In genomic region chr9:133855802-133856592, GRCh38 we compare ENCODE assay signal across 11 cellular contexts.
DNase-seq lines count a peak whose midpoint lies in the region; ATAC-seq and TF ChIP-seq lines count a peak whose summit lies in the region.
"Had no signal": no experiment of that assay in that cellular context is flagged by ENCODE, and none has a peak within 500 bp of the region (broad histone marks: within the 10 kb centered on the region; RNA-seq: fewer than 3 reads in every experiment).

No MANE protein-coding gene starts in this region.

- H3K9me3 Mint-ChIP-seq in endodermal cell: no peaks in the 10 kb centered on the region
- H3K9me3 Mint-ChIP-seq: activated naive CD4-positive, alpha-beta T cell treated with anti-CD3 and anti-CD28 coated beads, Interleukin-2, amount 50 U/mL, for 24 hours had no signal

- WGBS in endodermal cell (ENCODE audit: insufficient coverage in 1 of 2, insufficient read length in 1 of 2), 2 experiments: 93 to 96% methylated on average over 16 to 21 of the region's 21 CpGs
- WGBS in mesenchymal stem cell: 81% methylated on average over 21 of the region's 21 CpGs

- intact Hi-C loops in upper lobe of right lung (cut with DNase I): no loop called here

- peak; percentile 43 for DNase-seq in SKM-1 treated with dmso at 0.1 percent for 144 hours (lab: John Stamatoyannopoulos, UW; ENCODE audit: unreplicated experiment)
- no peak for DNase-seq in SKM-1 (lab: John Stamatoyannopoulos, UW; ENCODE audit: unreplicated experiment)
- no peak for DNase-seq in endodermal cell
- peak; percentile 93 for DNase-seq in mesenchymal stem cell
- DNase-seq in upper lobe of right lung: peak; percentile 74
- no peak for DNase-seq in NCI-H2081 treated with DMSO at 0.1 percent for 48 hours (lab: John Stamatoyannopoulos, UW)
- DNase-seq: NCI-H1105 treated with DMSO at 0.1 percent for 48 hours had no signal

- H3K27me3 Mint-ChIP-seq in endodermal cell (ENCODE audit: insufficient read depth): no peaks in the 10 kb centered on the region
- H3K27me3 Mint-ChIP-seq: activated naive CD4-positive, alpha-beta T cell treated with anti-CD3 and anti-CD28 coated beads, Interleukin-2, amount 50 U/mL, for 24 hours had no signal

- H3K27me3 ChIP-seq in endodermal cell (ENCODE audit: control insufficient read depth, insufficient read depth, low read length, poor library complexity, severe bottlenecking): no peaks in the 10 kb centered on the region
- no peaks in the 10 kb centered on the region for H3K27me3 ChIP-seq in mesenchymal stem cell (ENCODE audit: control insufficient read depth in 1 of 2, insufficient read depth in 1 of 2, low read length in 2 of 2)
- H3K27me3 ChIP-seq in upper lobe of right lung: no peaks in the 10 kb centered on the region

- no peaks in the 10 kb centered on the region for H3K4me1 Mint-ChIP-seq in endodermal cell
- H3K4me1 Mint-ChIP-seq: activated naive CD4-positive, alpha-beta T cell treated with anti-CD3 and anti-CD28 coated beads, Interleukin-2, amount 50 U/mL, for 24 hours had no signal

- no peak overlapping the region for H3K4me2 ChIP-seq in mesenchymal stem cell (ENCODE audit: low read length, poor library complexity, severe bottlenecking)

- H3K4ac ChIP-seq in mesenchymal stem cell (ENCODE audit: low read depth in 1 of 2, low read length in 2 of 2): no peak overlapping the region

- no peak overlapping the region for H2AFZ ChIP-seq in mesenchymal stem cell (ENCODE audit: low read depth, low read length)

- H2BK5ac ChIP-seq in mesenchymal stem cell (ENCODE audit: low read depth, low read length, poor library complexity, severe bottlenecking): no peak overlapping the region

- no peak overlapping the region for H3K4me3 ChIP-seq in endodermal cell (ENCODE audit: low read length)
- H3K4me3 ChIP-seq in mesenchymal stem cell (ENCODE audit: insufficient read depth in 1 of 2, low read depth in 1 of 2, low read length in 2 of 2): no peak overlapping the region
- H3K4me3 ChIP-seq in upper lobe of right lung: no peak overlapping the region

- peak overlapping the region; percentile 62 for H2AK5ac ChIP-seq in mesenchymal stem cell (ENCODE audit: low read length, severe bottlenecking)

- H3K4me1 ChIP-seq in endodermal cell (ENCODE audit: control insufficient read depth, insufficient read depth, low read length) (no peaks in the 10 kb centered on the region), mesenchymal stem cell (ENCODE audit: control insufficient read depth, insufficient read depth, low read depth, low read length) (peaks cover 42% of the 10 kb centered on the region), upper lobe of right lung (peaks cover 21% of the 10 kb centered on the region)

- H3K18ac ChIP-seq in mesenchymal stem cell (ENCODE audit: low read depth in 1 of 2, low read length in 2 of 2): peak overlapping the region in 1 of 2 experiments; percentile 13

- ATAC-seq in upper lobe of right lung: peak; percentile 76
- no peak for ATAC-seq in GM18511 (IDR thresholded peaks at IDR 0.05; ENCODE audit: unreplicated experiment)
- ATAC-seq in GM21529 (IDR thresholded peaks at IDR 0.05; ENCODE audit: unreplicated experiment): no peak

- H3K4me3 Mint-ChIP-seq in endodermal cell: no peak overlapping the region
- H3K4me3 Mint-ChIP-seq: activated naive CD4-positive, alpha-beta T cell treated with anti-CD3 and anti-CD28 coated beads, Interleukin-2, amount 50 U/mL, for 24 hours had no signal

- no peaks in the 10 kb centered on the region for H3K9me3 ChIP-seq in endodermal cell (ENCODE audit: control insufficient read depth, low read length)
- no peaks in the 10 kb centered on the region for H3K9me3 ChIP-seq in mesenchymal stem cell (ENCODE audit: control insufficient read depth, low read length)
- H3K9me3 ChIP-seq in upper lobe of right lung: no peaks in the 10 kb centered on the region

- H3K36me3 ChIP-seq in endodermal cell (ENCODE audit: control insufficient read depth, insufficient read depth, low read length) (peaks cover 3% of the 10 kb centered on the region), mesenchymal stem cell (ENCODE audit: control insufficient read depth in 1 of 2, insufficient read depth in 2 of 2, low read depth in 1 of 2, low read length in 2 of 2) (peaks cover 6 to 63% of the 10 kb centered on the region in 2 experiments), upper lobe of right lung (no peaks in the 10 kb centered on the region)

- TF ChIP-seq CTCF in endodermal cell (conservative IDR thresholded peaks at IDR 0.05): no peak
- no peak for TF ChIP-seq CTCF in upper lobe of right lung (IDR thresholded peaks at IDR 0.05)

- peak overlapping the region in 1 of 2 experiments; percentile 4 for H3K14ac ChIP-seq in mesenchymal stem cell (ENCODE audit: low read length in 2 of 2)

- peak overlapping the region; percentile 23 for H3K27ac Mint-ChIP-seq in endodermal cell
- H3K27ac Mint-ChIP-seq: activated naive CD4-positive, alpha-beta T cell treated with anti-CD3 and anti-CD28 coated beads, Interleukin-2, amount 50 U/mL, for 24 hours had no signal

- H3K27ac ChIP-seq in endodermal cell (ENCODE audit: low read depth, low read length): no peak overlapping the region
- H3K27ac ChIP-seq in mesenchymal stem cell (ENCODE audit: low read length, poor library complexity, severe bottlenecking): peak overlapping the region; percentile 59
- H3K27ac ChIP-seq in upper lobe of right lung: peak overlapping the region; percentile 84
- H3K27ac ChIP-seq: 22Rv1 had no signal

- no peak overlapping the region for H2BK120ac ChIP-seq in mesenchymal stem cell (ENCODE audit: low read depth, low read length)

- H4K8ac ChIP-seq in mesenchymal stem cell (ENCODE audit: low read length): peak overlapping the region; percentile 45

- H3K9ac ChIP-seq in endodermal cell (ENCODE audit: extremely low read depth, low read length, poor library complexity, severe bottlenecking) (no peak overlapping the region), mesenchymal stem cell (ENCODE audit: low read length) (no peak overlapping the region)

- no peak overlapping the region for H2BK12ac ChIP-seq in mesenchymal stem cell (ENCODE audit: low read length in 2 of 2)

- peaks cover 56% of the 10 kb centered on the region for H3K79me1 ChIP-seq in mesenchymal stem cell (replicated peaks; ENCODE audit: low read length, poor library complexity, severe bottlenecking)

- H4K91ac ChIP-seq in mesenchymal stem cell (ENCODE audit: low read length): peak overlapping the region; percentile 65

- no peak overlapping the region for H2BK15ac ChIP-seq in mesenchymal stem cell (ENCODE audit: low read depth, poor library complexity, severe bottlenecking)

- peaks cover 23% of the 10 kb centered on the region for H3K36me3 Mint-ChIP-seq in endodermal cell (ENCODE audit: low read depth)
- H3K36me3 Mint-ChIP-seq: activated naive CD4-positive, alpha-beta T cell treated with anti-CD3 and anti-CD28 coated beads, Interleukin-2, amount 50 U/mL, for 24 hours had no signal

- H3K23ac ChIP-seq in mesenchymal stem cell (ENCODE audit: low read length in 2 of 2): no peak overlapping the region

Comparison
In these comparisons a context has a peak if more than half of its experiments do, and no peak if none do; other contexts are left out.
1. DNase-seq: peak in SKM-1 treated with dmso at 0.1 percent for 144 hours (single experiment), mesenchymal stem cell (single experiment) and upper lobe of right lung (single experiment); none in SKM-1 (single experiment), endodermal cell (single experiment) and NCI-H2081 treated with DMSO at 0.1 percent for 48 hours (single experiment).